ENCODE assay signal across 11 cellular contexts in the genomic region with DNA sequence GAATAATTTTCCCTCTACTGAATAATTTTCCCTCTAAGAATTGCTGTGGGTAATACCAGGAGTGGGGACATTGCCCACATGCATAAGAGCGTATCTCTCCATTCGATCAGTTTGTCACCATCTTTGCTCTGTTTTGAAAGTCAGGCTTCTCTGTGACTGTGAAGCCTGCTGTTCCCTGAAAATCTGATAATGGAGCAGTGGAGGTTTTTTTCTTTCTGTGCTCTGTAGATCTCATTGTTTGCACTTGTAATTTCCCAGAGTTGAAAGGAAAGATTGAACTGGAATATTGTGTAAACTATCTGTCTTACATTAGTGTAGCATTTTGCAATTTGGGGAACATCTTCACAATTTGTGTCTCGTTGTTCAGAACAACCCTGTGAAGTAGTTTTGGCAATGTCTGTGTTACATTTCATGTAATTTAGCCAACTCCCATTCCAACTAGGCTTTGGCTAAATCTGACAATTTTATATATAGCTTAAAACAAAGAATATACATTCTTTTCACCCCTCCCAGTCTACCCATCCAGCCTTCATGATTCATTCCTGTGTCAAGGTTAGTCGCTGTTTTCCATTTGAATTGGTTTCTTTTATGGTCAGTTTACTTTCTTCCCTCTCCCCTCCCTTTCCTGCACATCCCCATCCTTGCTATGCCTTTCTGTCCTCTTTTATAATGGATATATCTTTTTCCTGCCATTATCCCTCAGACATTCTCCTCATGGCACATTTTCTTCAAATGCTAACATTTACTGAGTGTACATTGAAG. TPM values are rescaled to one million over a fixed set of nuclear protein-coding genes. Genes with fewer than 3 reads are reported as not detected.
DNase-seq lines count a peak whose midpoint lies in the region; ATAC-seq, FAIRE-seq and TF ChIP-seq lines count a peak whose summit lies in the region.
"Had no signal": no experiment of that assay in that cellular context is flagged by ENCODE, and none has a peak within 500 bp of the region (broad histone marks: within the 10 kb centered on the region; RNA-seq: fewer than 3 reads in every experiment).

No MANE protein-coding gene starts in this region.

- H3K4me3 ChIP-seq in GM23338 (peak overlapping the region; percentile 50), SU-DHL-6 (ENCODE audit: insufficient read depth, low read length, poor library complexity, severe bottlenecking) (no peak overlapping the region), pancreas (peak overlapping the region in 2 of 4 donors; percentile 1 to 11)

- H3K27ac Mint-ChIP-seq in GM23338 (peak overlapping the region; percentile 68), progenitor cell of endocrine pancreas (no peak overlapping the region)

- TF ChIP-seq CTCF in GM23338 (conservative IDR thresholded peaks at IDR 0.05; ENCODE audit: low read depth in 2 of 2), result no peak
- TF ChIP-seq CTCF in SU-DHL-6 (IDR thresholded peaks at IDR 0.05; ENCODE audit: insufficient read depth, low read length, poor library complexity, severe bottlenecking), result no peak
- no peak for TF ChIP-seq CTCF in progenitor cell of endocrine pancreas (IDR thresholded peaks at IDR 0.05; ENCODE audit: unreplicated experiment)
- TF ChIP-seq CTCF in pancreas (IDR thresholded peaks at IDR 0.05), result no peak

- H3K4me1 Mint-ChIP-seq in GM23338 (peaks cover 25% of the 10 kb centered on the region), progenitor cell of endocrine pancreas (ENCODE audit: low read depth) (peaks cover 22% of the 10 kb centered on the region)

- peak overlapping the region; percentile 69 for H3K4me2 ChIP-seq in GM23338
- peak overlapping the region; percentile 53 for H3K4me2 ChIP-seq in SU-DHL-6 (ENCODE audit: low read depth, low read length, poor library complexity, severe bottlenecking)

- 34 to 37% methylated on average over 4 of the region's 4 CpGs for WGBS in pancreas, 2 donors

- H3K27me3 Mint-ChIP-seq in GM23338 (ENCODE audit: insufficient read depth, low read depth, poor library complexity) (no peaks in the 10 kb centered on the region), progenitor cell of endocrine pancreas (no peaks in the 10 kb centered on the region)

- H3K9me2 ChIP-seq in GM23338 (ENCODE audit: insufficient read depth) (no peaks in the 10 kb centered on the region), SU-DHL-6 (replicated peaks; ENCODE audit: insufficient read depth, low read length) (no peaks in the 10 kb centered on the region)

- DNase-seq in GM23338 (ENCODE audit: low spot score), result peak; percentile 1
- DNase-seq in fibroblast of gingiva (ENCODE audit: low read depth), result peak; percentile 33
- DNase-seq in progenitor cell of endocrine pancreas (ENCODE audit: low spot score, unreplicated experiment), result no peak
- DNase-seq in NCI-H526 (lab: John Stamatoyannopoulos, UW), result no peak
- no peak for DNase-seq in GM12891 (ENCODE audit: insufficient read length, low spot score)
- no peak for DNase-seq in pancreas
- DNase-seq in NCI-H82 treated with DMSO at 0.1 percent for 48 hours (lab: John Stamatoyannopoulos, UW; ENCODE audit: unreplicated experiment), result no peak
- DNase-seq: NCI-H1436 had no signal

- H3K4me3 Mint-ChIP-seq in GM23338, result peak overlapping the region; percentile 65
- H3K4me3 Mint-ChIP-seq in progenitor cell of endocrine pancreas (ENCODE audit: low read depth), result peak overlapping the region; percentile 41

- H3K36me3 ChIP-seq in GM23338 (ENCODE audit: insufficient read depth) (no peaks in the 10 kb centered on the region), SU-DHL-6 (ENCODE audit: low read length) (no peaks in the 10 kb centered on the region), pancreas (no peaks in the 10 kb centered on the region)

- H3K9me3 Mint-ChIP-seq in GM23338 (no peaks in the 10 kb centered on the region), progenitor cell of endocrine pancreas (ENCODE audit: low read depth) (peaks cover 5% of the 10 kb centered on the region)

- H3K4me1 ChIP-seq in GM23338 (ENCODE audit: insufficient read depth), result peaks cover 20% of the 10 kb centered on the region
- H3K4me1 ChIP-seq in pancreas, result peaks cover 0 to 11% (median 8%) of the 10 kb centered on the region in 3 donors

- ATAC-seq in GM23338 (no peak), pancreas (no peak)

- no peaks in the 10 kb centered on the region for H3K9me3 ChIP-seq in SU-DHL-6 (ENCODE audit: insufficient read depth, low read length)
- no peaks in the 10 kb centered on the region for H3K9me3 ChIP-seq in pancreas

- H3K9ac ChIP-seq in SU-DHL-6 (ENCODE audit: low read length), result no peak overlapping the region

- H3K27ac ChIP-seq in GM23338 (ENCODE audit: low read depth) (peak overlapping the region; percentile 3; the same call in 1 of the 2 replicates), SU-DHL-6 (ENCODE audit: low read depth, low read length) (no peak overlapping the region), pancreas (peak overlapping the region in 1 of 4 donors; percentile 3)

- FAIRE-seq in GM12891 (lab: Jason Lieb, UNC) (no peak), pancreas (lab: Jason Lieb, UNC) (no peak)
- FAIRE-seq: colon, TTC549 had no signal

- no peaks in the 10 kb centered on the region for H4K20me1 ChIP-seq in GM23338 (replicated peaks; ENCODE audit: insufficient read depth)
- H4K20me1 ChIP-seq in SU-DHL-6 (ENCODE audit: low read depth, low read length), result peaks cover 4% of the 10 kb centered on the region; the same call in 1 of the 2 replicates

- H3K36me3 Mint-ChIP-seq in GM23338 (ENCODE audit: low read depth) (peaks cover 8% of the 10 kb centered on the region; the same call in 2 of the 3 replicates), progenitor cell of endocrine pancreas (ENCODE audit: insufficient read depth) (peaks cover 6% of the 10 kb centered on the region)

- intact Hi-C loops in pancreas (cut with DNase I), result no loop called here

- no peaks in the 10 kb centered on the region for H3F3A ChIP-seq in GM23338 (replicated peaks; ENCODE audit: low read depth)
- no peaks in the 10 kb centered on the region for H3F3A ChIP-seq in SU-DHL-6 (ENCODE audit: insufficient read depth)

- H3K79me2 ChIP-seq in GM23338 (replicated peaks; ENCODE audit: insufficient read depth) (peaks cover 52% of the 10 kb centered on the region), SU-DHL-6 (ENCODE audit: insufficient read depth, low read length) (peaks cover 41% of the 10 kb centered on the region)

- H3K27me3 ChIP-seq in GM23338 (ENCODE audit: insufficient read depth), result no peaks in the 10 kb centered on the region
- H3K27me3 ChIP-seq in SU-DHL-6 (ENCODE audit: low read length), result no peaks in the 10 kb centered on the region
- peaks cover 0 to 7% (median 0%) of the 10 kb centered on the region in 4 donors for H3K27me3 ChIP-seq in pancreas

- H2AFZ ChIP-seq in GM23338 (no peak overlapping the region), SU-DHL-6 (ENCODE audit: low read depth, low read length, severe bottlenecking) (no peak overlapping the region)

- no peak for TF ChIP-seq POLR2A in GM12891 (IDR thresholded peaks at IDR 0.05; ENCODE audit: low read depth, low read length)

TF ChIP-seq in GM23338, 12 proteins besides CTCF, POLR2A, EP300 and RAD21 (continues in another document):
- no peak for TF ChIP-seq ZNF114 (CRISPR knock-in tag; IDR thresholded peaks at IDR 0.05)
- no peak for TF ChIP-seq CREB1 (CRISPR knock-in tag; IDR thresholded peaks at IDR 0.05; ENCODE audit: low read depth)
- no peak for TF ChIP-seq NANOG (IDR thresholded peaks at IDR 0.05; ENCODE audit: borderline replicate concordance)
- TF ChIP-seq ZNF331 (CRISPR knock-in tag; IDR thresholded peaks at IDR 0.05; ENCODE audit: low read depth), result no peak

TF ChIP-seq in GM12891, 5 proteins besides CTCF, POLR2A, EP300 and RAD21:
- TF ChIP-seq SPI1 (IDR thresholded peaks at IDR 0.05; ENCODE audit: low read depth, low read length), result no peak
- no peak for TF ChIP-seq POU2F2 (IDR thresholded peaks at IDR 0.05; ENCODE audit: low read depth, low read length)
- no peak for TF ChIP-seq POLR2AphosphoS5 (IDR thresholded peaks at IDR 0.05; ENCODE audit: low read depth, low read length)
- TF ChIP-seq TAF1 (IDR thresholded peaks at IDR 0.05; ENCODE audit: low read depth, low read length), result no peak
- no peak for TF ChIP-seq PAX5 (IDR thresholded peaks at IDR 0.05; ENCODE audit: insufficient read depth, low read length, severe bottlenecking)

RNA-seq across cellular contexts. Expression of a gene that starts 4.5 kb away (rescaled TPM):
- 15.5 and 16.1 TPM in 2 replicates for total RNA-seq in GM23338 (2014; rRNA removed; shearing (Covaris generic))
- polyA plus RNA-seq in GM23338 (2016; fragmentation: Nextera tagmentation; extraction: Ambion mirVana), result 2.5 TPM in 2 replicates
- 7.9 and 8.0 TPM in 2 replicates for total RNA-seq in progenitor cell of endocrine pancreas
- 1.8 TPM for polyA plus RNA-seq in GM12891 (2012; ENCODE audit: low read depth, missing spikeins)
- total RNA-seq in pancreas, result 1 to 10 TPM; 3.1 to 6.1 (median 4.2) TPM
- 1 to 10 TPM; 1.1 to 3.1 TPM for polyA plus RNA-seq in pancreas

Comparison
In these comparisons a context has a peak if more than half of its experiments do, and no peak if none do; other contexts are left out.
1. DNase-seq: peak in GM23338 (single experiment) and fibroblast of gingiva (single experiment); none in progenitor cell of endocrine pancreas (single experiment), NCI-H526 (0 of 2), GM12891 (single experiment), pancreas (0 of 6) and NCI-H82 treated with DMSO at 0.1 percent for 48 hours (single experiment).